ENCODE assay signal across 10 cellular contexts in genomic region chr14:91350483-91350812, GRCh38.
DNase-seq lines count a peak whose midpoint lies in the region; ATAC-seq and TF ChIP-seq lines count a peak whose summit lies in the region.
"Had no signal": no experiment of that assay in that cellular context is flagged by ENCODE, and none has a peak within 500 bp of the region (broad histone marks: within the 10 kb centered on the region; RNA-seq: fewer than 3 reads in every experiment).

No MANE protein-coding gene starts in this region.

- intact Hi-C loops in right lobe of liver (cut with DNase I): no loop called here

- peaks cover 81% of the 10 kb centered on the region for H3K79me2 ChIP-seq in DND-41 (ENCODE audit: insufficient read depth, low read length)
- peaks cover 81% of the 10 kb centered on the region for H3K79me2 ChIP-seq in MM.1S (ENCODE audit: low read length)

- peaks cover 24% of the 10 kb centered on the region for H3K36me3 ChIP-seq in DND-41 (ENCODE audit: insufficient read depth, low read length)
- no peaks in the 10 kb centered on the region; the same call in 1 of the 2 replicates for H3K36me3 ChIP-seq in MM.1S (replicated peaks; ENCODE audit: insufficient read depth, low read length)
- H3K36me3 ChIP-seq in right lobe of liver: no peaks in the 10 kb centered on the region

- peak; percentile 2; the same call in 1 of the 3 replicates for ATAC-seq in DND-41 (ENCODE audit: insufficient read depth, low read depth)
- peak; percentile 8 for ATAC-seq in GM21515 (IDR thresholded peaks at IDR 0.05; ENCODE audit: unreplicated experiment)
- ATAC-seq in right lobe of liver: peak in 1 of 4 donors; percentile 3
- no peak for ATAC-seq in GM18868 (IDR thresholded peaks at IDR 0.05; ENCODE audit: unreplicated experiment)
- ATAC-seq in HG03378 (IDR thresholded peaks at IDR 0.05; ENCODE audit: unreplicated experiment): no peak

- no peaks in the 10 kb centered on the region for H3K9me3 ChIP-seq in DND-41 (ENCODE audit: insufficient read depth, low read length, severe bottlenecking)
- H3K9me3 ChIP-seq in MM.1S (replicated peaks; ENCODE audit: insufficient read depth, low read length): no peaks in the 10 kb centered on the region
- no peaks in the 10 kb centered on the region for H3K9me3 ChIP-seq in right lobe of liver

- TF ChIP-seq CTCF in DND-41 (IDR thresholded peaks at IDR 0.05; ENCODE audit: borderline replicate concordance, extremely low read depth, low read length, poor library complexity, severe bottlenecking) (no peak), MM.1S (IDR thresholded peaks at IDR 0.05; ENCODE audit: low read length) (no peak), right lobe of liver (IDR thresholded peaks at IDR 0.05) (no peak)

- no peak for TF ChIP-seq POLR2A in right lobe of liver (IDR thresholded peaks at IDR 0.05)

- H3K4me1 ChIP-seq in DND-41 (ENCODE audit: insufficient read depth, low read length): peaks cover 33% of the 10 kb centered on the region
- H3K4me1 ChIP-seq in MM.1S (ENCODE audit: low read length): peaks cover 78% of the 10 kb centered on the region
- peaks cover 0 to 12% (median 0%) of the 10 kb centered on the region in 4 donors for H3K4me1 ChIP-seq in right lobe of liver

- no peak for DNase-seq in DND-41
- no peak for DNase-seq in MM.1S
- no peak for DNase-seq in right lobe of liver
- no peak for DNase-seq in SKM-1 (lab: John Stamatoyannopoulos, UW; ENCODE audit: unreplicated experiment)
- no peak for DNase-seq in iPS-NIHi7 (ENCODE audit: extremely low spot score)
- DNase-seq: HCEC 1CT, substantia nigra had no signal

- H3K27me3 ChIP-seq in DND-41 (ENCODE audit: insufficient read depth, low read length, poor library complexity) (no peaks in the 10 kb centered on the region), MM.1S (replicated peaks; ENCODE audit: insufficient read depth, low read length) (no peaks in the 10 kb centered on the region), right lobe of liver (no peaks in the 10 kb centered on the region)

- H3K27ac ChIP-seq in DND-41 (ENCODE audit: low read length) (peak overlapping the region; percentile 75), MM.1S (ENCODE audit: low read length) (peak overlapping the region; percentile 99), right lobe of liver (no peak overlapping the region)

- H3K4me3 ChIP-seq in DND-41 (ENCODE audit: low read depth in 1 of 2, low read length in 2 of 2) (peak overlapping the region; percentile 14 to 59; a peak in 3 of 4 replicates), MM.1S (ENCODE audit: low read length) (peak overlapping the region; percentile 53), right lobe of liver (peak overlapping the region in 2 of 3 donors; percentile 21 to 42)

- H4K20me1 ChIP-seq in DND-41 (ENCODE audit: insufficient read depth, low read length): peaks cover 64% of the 10 kb centered on the region
- no peaks in the 10 kb centered on the region for H4K20me1 ChIP-seq in MM.1S (ENCODE audit: insufficient read depth, low read length)

- H3K4me2 ChIP-seq in DND-41 (ENCODE audit: insufficient read depth, low read length) (peak overlapping the region; percentile 70), MM.1S (ENCODE audit: low read depth, low read length) (peak overlapping the region; percentile 95)

- H3K9ac ChIP-seq in DND-41 (ENCODE audit: low read depth, low read length): peak overlapping the region; percentile 52
- H3K9ac ChIP-seq in MM.1S (ENCODE audit: low read length): peak overlapping the region; percentile 76

- no peaks in the 10 kb centered on the region for H3K9me2 ChIP-seq in MM.1S (replicated peaks; ENCODE audit: insufficient read depth, low read length)

- 0% methylated on average over 1 of the region's 1 CpG for WGBS in right lobe of liver (ENCODE audit: insufficient coverage, low coverage, low lambda C conversion rate, missing lambda C conversion rate)

- peak overlapping the region; percentile 33 for H2AFZ ChIP-seq in DND-41 (ENCODE audit: low read depth, low read length)
- no peak overlapping the region for H2AFZ ChIP-seq in MM.1S (ENCODE audit: low read length)

- peaks cover 72% of the 10 kb centered on the region for H3F3A ChIP-seq in MM.1S (ENCODE audit: insufficient read depth, low read length)

Comparison
In these comparisons a context has a peak if more than half of its experiments do, and no peak if none do; other contexts are left out.
1. ATAC-seq: peak in DND-41 (single experiment) and GM21515 (single experiment); none in GM18868 (single experiment) and HG03378 (single experiment).
2. H3K27ac ChIP-seq: peak in DND-41 (single experiment) and MM.1S (single experiment); none in right lobe of liver (0 of 3).
3. Peak in every context shown above with its lines, with median percentiles within 50 percentile points of each other: H3K4me3 ChIP-seq.